In the genomic region with DNA sequence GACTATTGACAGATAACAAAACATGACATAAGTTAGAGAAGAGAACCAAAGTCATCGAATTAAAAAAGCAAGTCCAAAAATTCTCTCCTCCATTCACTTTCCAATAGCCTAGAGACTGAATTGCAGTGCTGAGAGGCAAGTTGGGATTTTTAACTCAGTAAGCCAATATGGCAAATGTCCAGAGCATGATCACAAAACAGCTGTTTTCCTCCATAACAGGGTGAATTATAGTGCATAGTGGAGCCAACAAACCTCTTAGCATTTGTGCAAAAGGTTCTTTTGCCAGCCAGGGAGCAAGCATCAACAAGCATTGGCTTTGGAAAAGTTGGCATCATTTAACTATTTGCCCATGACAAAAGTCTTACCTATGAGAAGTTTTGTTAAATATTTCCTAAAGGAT, we compare ENCODE assay signal across 27 cellular contexts.
"Had no signal": no experiment of that assay in that cellular context is flagged by ENCODE, and none has a peak within 500 bp of the region (broad histone marks: within the 10 kb centered on the region; RNA-seq: fewer than 3 reads in every experiment).

No MANE protein-coding gene starts in this region.

- H3K27ac ChIP-seq: ascending aorta, cardiac muscle cell, coronary artery, neural progenitor cell, parathyroid adenoma, spleen, suprapubic skin, tibial artery, upper lobe of right lung, VCaP had no signal

- H3K9me3 ChIP-seq: ascending aorta, suprapubic skin, tibial artery, upper lobe of right lung had no signal

- H3K4me1 Mint-ChIP-seq: activated naive CD8-positive, alpha-beta T cell treated with anti-CD3 and anti-CD28 coated beads, Interleukin-2, amount 10 ng/mL, durations not matched to agents 7 days and 5 days; memory B cell; natural killer cell; neural progenitor cell had no signal

- H3K79me2 ChIP-seq: parathyroid adenoma had no signal

- H3K9ac ChIP-seq: neural progenitor cell, parathyroid adenoma had no signal

- H3K27me3 ChIP-seq: ascending aorta, cardiac muscle cell, neural progenitor cell, spleen, suprapubic skin, tibial artery, upper lobe of right lung had no signal

- H2AFZ ChIP-seq: neural progenitor cell, parathyroid adenoma had no signal

- H3K4me2 ChIP-seq: neural progenitor cell had no signal

- H3K4me3 ChIP-seq: ascending aorta, cardiac muscle cell, coronary artery, neural progenitor cell, spleen, suprapubic skin, tibial artery, upper lobe of right lung had no signal

- H3K4me3 Mint-ChIP-seq: activated naive CD4-positive, alpha-beta T cell treated with anti-CD3 and anti-CD28 coated beads for 36 hours; activated naive CD8-positive, alpha-beta T cell treated with anti-CD3 and anti-CD28 coated beads, Interleukin-2, amount 10 ng/mL, durations not matched to agents 7 days and 5 days; activated T-helper 1 cell treated with anti-CD3 and anti-CD28 coated beads, Interleukin-12 subunit alpha, Interleukin-12 subunit beta, Interleukin-2, Interleukin-4 antibody, amounts not matched to agents 30 ng/mL and 10 ng/mL and 1 ng/mL, durations not matched to agents 14 hours and 24 hours and 36 hours; brain; effector memory CD8-positive, alpha-beta T cell; memory B cell; natural killer cell; neural progenitor cell; T-helper 1 cell treated with Interleukin-12 subunit alpha and Interleukin-12 subunit beta and Interleukin-4 antibody, amounts not matched to agents 30 μg/mL and 1 μg/mL, for 36 hours had no signal

- H3K36me3 Mint-ChIP-seq: activated naive CD8-positive, alpha-beta T cell treated with anti-CD3 and anti-CD28 coated beads, Interleukin-2, amount 10 ng/mL, durations not matched to agents 7 days and 5 days; memory B cell; natural killer cell; neural progenitor cell had no signal

- DNase-seq: activated CD4-positive, alpha-beta T cell treated with anti-CD3 and anti-CD28 coated beads for 4 hours; activated CD4-positive, alpha-beta T cell treated with anti-CD3 and anti-CD28 coated beads, Interleukin-2, amount 50 U/mL, for 4 hours; activated effector memory CD4-positive, alpha-beta T cell treated with anti-CD3 and anti-CD28 coated beads, Interleukin-2, amount 50 U/mL, for 16 hours; activated naive CD4-positive, alpha-beta T cell treated with anti-CD3 and anti-CD28 coated beads for 36 hours; activated naive CD8-positive, alpha-beta T cell treated with anti-CD3 and anti-CD28 coated beads, Interleukin-2, amount 10 ng/mL, durations not matched to agents 7 days and 5 days; activated T-cell treated with anti-CD3 and anti-CD28 coated beads for 4 hours; effector memory CD8-positive, alpha-beta T cell; foreskin melanocyte; natural killer cell; occipital lobe; right cardiac atrium; spleen; stimulated activated naive CD4-positive, alpha-beta T cell; T-helper 9 cell; tibial artery; upper lobe of right lung had no signal

- H3K4me1 ChIP-seq: ascending aorta, neural progenitor cell, parathyroid adenoma, spleen, suprapubic skin, upper lobe of right lung had no signal

- H3K27ac Mint-ChIP-seq: activated naive CD4-positive, alpha-beta T cell treated with anti-CD3 and anti-CD28 coated beads for 36 hours; activated naive CD8-positive, alpha-beta T cell treated with anti-CD3 and anti-CD28 coated beads, Interleukin-2, amount 10 ng/mL, durations not matched to agents 7 days and 5 days; activated T-helper 1 cell treated with anti-CD3 and anti-CD28 coated beads, Interleukin-12 subunit alpha, Interleukin-12 subunit beta, Interleukin-2, Interleukin-4 antibody, amounts not matched to agents 30 ng/mL and 10 ng/mL and 1 ng/mL, durations not matched to agents 14 hours and 24 hours and 36 hours; brain; effector memory CD8-positive, alpha-beta T cell; memory B cell; natural killer cell; neural progenitor cell; T-helper 1 cell treated with Interleukin-12 subunit alpha and Interleukin-12 subunit beta and Interleukin-4 antibody, amounts not matched to agents 30 μg/mL and 1 μg/mL, for 36 hours had no signal

- H3K36me3 ChIP-seq: ascending aorta, cardiac muscle cell, neural progenitor cell, spleen, suprapubic skin, tibial artery, upper lobe of right lung had no signal

- H3K27me3 Mint-ChIP-seq: activated naive CD8-positive, alpha-beta T cell treated with anti-CD3 and anti-CD28 coated beads, Interleukin-2, amount 10 ng/mL, durations not matched to agents 7 days and 5 days; effector memory CD8-positive, alpha-beta T cell; memory B cell had no signal
